Comparison of ENCODE assay signal across 9 cellular contexts in genomic region chr7:70856889-70857511, GRCh38.
DNase-seq lines count a peak whose midpoint lies in the region; ATAC-seq and TF ChIP-seq lines count a peak whose summit lies in the region.
"Had no signal": no experiment of that assay in that cellular context is flagged by ENCODE, and none has a peak within 500 bp of the region (broad histone marks: within the 10 kb centered on the region; RNA-seq: fewer than 3 reads in every experiment).

No MANE protein-coding gene starts in this region.

- no peaks in the 10 kb centered on the region for H3K36me3 Mint-ChIP-seq in CD8-positive, alpha-beta T cell
- H3K36me3 Mint-ChIP-seq in neural progenitor cell, result no peaks in the 10 kb centered on the region

- no peaks in the 10 kb centered on the region for H3K9me3 ChIP-seq in CD8-positive, alpha-beta T cell (ENCODE audit: low read length)
- no peaks in the 10 kb centered on the region for H3K9me3 ChIP-seq in neural progenitor cell (ENCODE audit: low read depth)

- intact Hi-C loops in CD8-positive, alpha-beta T cell (cut with DNase I, micrococcal nuclease), result loop anchor here (10.0 kb wide), 1 partner anchor 878 kb away; no protein-coding TSS in a partner anchor

- no peak overlapping the region for H3K27ac ChIP-seq in CD8-positive, alpha-beta T cell (ENCODE audit: low read depth, low read length)
- H3K27ac ChIP-seq in HL-60 (replicated peaks) (no peak overlapping the region), neural progenitor cell (no peak overlapping the region)
- H3K27ac ChIP-seq: SJSA1 had no signal

- H3K4me1 Mint-ChIP-seq in CD8-positive, alpha-beta T cell (ENCODE audit: low read depth), result no peaks in the 10 kb centered on the region
- no peaks in the 10 kb centered on the region for H3K4me1 Mint-ChIP-seq in neural progenitor cell

- H4K20me1 ChIP-seq in neural progenitor cell (ENCODE audit: low read depth), result no peaks in the 10 kb centered on the region

- no peaks in the 10 kb centered on the region for H3K27me3 Mint-ChIP-seq in CD8-positive, alpha-beta T cell (ENCODE audit: low read depth)
- peaks cover 8% of the 10 kb centered on the region for H3K27me3 Mint-ChIP-seq in neural progenitor cell (ENCODE audit: insufficient read depth, low read depth)

- H3K4me1 ChIP-seq in CD8-positive, alpha-beta T cell (ENCODE audit: insufficient read depth, low read length), result no peaks in the 10 kb centered on the region
- H3K4me1 ChIP-seq in neural progenitor cell, result no peaks in the 10 kb centered on the region
- H3K4me1 ChIP-seq: SJSA1 had no signal

- H2AFZ ChIP-seq in neural progenitor cell (replicated peaks), result peak overlapping the region; percentile 31

- no peak overlapping the region for H3K4me2 ChIP-seq in neural progenitor cell

- no peak overlapping the region for H3K4me3 ChIP-seq in CD8-positive, alpha-beta T cell (ENCODE audit: low read depth, low read length)
- H3K4me3 ChIP-seq in HL-60 (replicated peaks; ENCODE audit: insufficient read depth, low read length), result no peak overlapping the region
- no peak overlapping the region for H3K4me3 ChIP-seq in neural progenitor cell
- H3K4me3 ChIP-seq: SJSA1 had no signal

- no peaks in the 10 kb centered on the region for H3K36me3 ChIP-seq in CD8-positive, alpha-beta T cell (ENCODE audit: insufficient read depth, low read length)
- no peaks in the 10 kb centered on the region for H3K36me3 ChIP-seq in neural progenitor cell
- H3K36me3 ChIP-seq: SJSA1 had no signal

- H3K9ac ChIP-seq in neural progenitor cell, result no peak overlapping the region

- DNase-seq in CD8-positive, alpha-beta T cell, result peak in 5 of 7 experiments; percentile 24 to 64 (median 44)
- DNase-seq in HL-60 (ENCODE audit: low read depth in 1 of 2, low spot score in 1 of 2), result peak; percentile 2 to 51
- DNase-seq in NOMO-1 treated with dmso at 0.1 percent for 144 hours (lab: John Stamatoyannopoulos, UW; ENCODE audit: unreplicated experiment), result peak; percentile 16
- DNase-seq in activated T-cell treated with anti-CD3 and anti-CD28 coated beads for 4 hours, result peak; percentile 21
- peak; percentile 47 for DNase-seq in fibroblast of peridontal ligament (ENCODE audit: extremely low read depth)
- peak; percentile 87 for DNase-seq in neural progenitor cell (ENCODE audit: low spot score)
- DNase-seq in superior temporal gyrus (ENCODE audit: extremely low spot score), result peak; percentile 90

- peaks cover 7% of the 10 kb centered on the region for H3K9me3 Mint-ChIP-seq in CD8-positive, alpha-beta T cell
- H3K9me3 Mint-ChIP-seq in neural progenitor cell, result peaks cover 11% of the 10 kb centered on the region

- no peaks in the 10 kb centered on the region for H3K27me3 ChIP-seq in CD8-positive, alpha-beta T cell (ENCODE audit: insufficient read depth, low read length)
- H3K27me3 ChIP-seq in HL-60 (ENCODE audit: insufficient read depth, poor library complexity, severe bottlenecking) (no peaks in the 10 kb centered on the region), neural progenitor cell (no peaks in the 10 kb centered on the region)
- H3K27me3 ChIP-seq: SJSA1 had no signal

- POLR2A ChIA-PET in CD8-positive, alpha-beta T cell (lab: Charles Lee), result no interaction called here

- no peak overlapping the region for H3K27ac Mint-ChIP-seq in CD8-positive, alpha-beta T cell
- H3K27ac Mint-ChIP-seq in neural progenitor cell, result no peak overlapping the region

- ATAC-seq in CD8-positive, alpha-beta T cell, result no peak
- no peak for ATAC-seq in GM19467 (IDR thresholded peaks at IDR 0.05; ENCODE audit: unreplicated experiment)

- H3K4me3 Mint-ChIP-seq in CD8-positive, alpha-beta T cell, result no peak overlapping the region
- H3K4me3 Mint-ChIP-seq in neural progenitor cell, result no peak overlapping the region

- CTCF ChIA-PET in CD8-positive, alpha-beta T cell (lab: Charles Lee), result interaction anchor here (0.9 kb wide), 1 partner anchor 8 kb away, joined by 3 read pairs; no protein-coding TSS in a partner anchor

- TF ChIP-seq CTCF in CD8-positive, alpha-beta T cell (IDR thresholded peaks at IDR 0.05), result peak; percentile 89
- TF ChIP-seq CTCF in HL-60 (IDR thresholded peaks at IDR 0.05; ENCODE audit: insufficient read depth, low read length) (peak; percentile 17), neural progenitor cell (IDR thresholded peaks at IDR 0.05) (peak; percentile 100)

- no peaks in the 10 kb centered on the region for H3K79me2 ChIP-seq in neural progenitor cell (ENCODE audit: low read depth)

- peaks cover 22% of the 10 kb centered on the region for H3F3A ChIP-seq in neural progenitor cell (ENCODE audit: low read depth)

Comparison
In these comparisons a context has a peak if more than half of its experiments do, and no peak if none do; other contexts are left out.
1. DNase-seq: peak in every context shown above with its lines; median percentile 90 in superior temporal gyrus; 87 in neural progenitor cell; 47 in fibroblast of peridontal ligament; 44 in CD8-positive, alpha-beta T cell; 26 in HL-60; 21 in activated T-cell treated with anti-CD3 and anti-CD28 coated beads for 4 hours; 16 in NOMO-1 treated with dmso at 0.1 percent for 144 hours.
2. CTCF ChIP-seq: peak in every context shown above with its lines; median percentile 100 in neural progenitor cell; 89 in CD8-positive, alpha-beta T cell; 17 in HL-60.